ENCODE assay signal across 24 cellular contexts in genomic region chr3:45387171-45387570, GRCh38. TPM values are rescaled to one million over a fixed set of nuclear protein-coding genes. Genes with fewer than 3 reads are reported as not detected.
DNase-seq lines count a peak whose midpoint lies in the region; ATAC-seq and TF ChIP-seq lines count a peak whose summit lies in the region.
"Had no signal": no experiment of that assay in that cellular context is flagged by ENCODE, and none has a peak within 500 bp of the region (broad histone marks: within the 10 kb centered on the region; RNA-seq: fewer than 3 reads in every experiment).

No MANE protein-coding gene starts in this region.

- dilution Hi-C loops in IMR-90 (cut with HindIII; ENCODE audit: low sequenced_read_pairs, unreplicated experiment) = no loop called here

- no peaks in the 10 kb centered on the region for H3K9me3 Mint-ChIP-seq in CD8-positive, alpha-beta T cell
- H3K9me3 Mint-ChIP-seq in brain = peaks cover 0 to 3% (median 0%) of the 10 kb centered on the region in 5 experiments
- H3K9me3 Mint-ChIP-seq in nephron progenitor cell = no peaks in the 10 kb centered on the region
- H3K9me3 Mint-ChIP-seq: activated naive CD8-positive, alpha-beta T cell treated with anti-CD3 and anti-CD28 coated beads, Interleukin-2, amount 10 ng/mL, durations not matched to agents 7 days and 5 days; H9; natural killer cell treated with Interleukin-12 subunit alpha and Interleukin-12 subunit beta and Interleukin-15 and Interleukin-18, amount 100 ng/mL, for 72 hours; stimulated activated naive B cell treated with anti-CD40 and anti-IgM and Interleukin-4, amounts not matched to agents 10 μg/mL and 1 μg/mL and 100 μg/mL, for 72 hours had no signal

- no TSS peak for BruUV-seq in IMR-90 (replicated peaks; lab: Mats Ljungman, UMichigan)

- H3K27me3 Mint-ChIP-seq in CD8-positive, alpha-beta T cell (ENCODE audit: low read depth) = no peaks in the 10 kb centered on the region
- H3K27me3 Mint-ChIP-seq in brain = peaks cover 15% of the 10 kb centered on the region
- H3K27me3 Mint-ChIP-seq in nephron progenitor cell (ENCODE audit: low read depth, poor library complexity) = peaks cover 30% of the 10 kb centered on the region

- H3K4me2 ChIP-seq in IMR-90 (ENCODE audit: low read depth, low read length) = no peak overlapping the region

- TF ChIP-seq CTCF in CD8-positive, alpha-beta T cell (IDR thresholded peaks at IDR 0.05) = no peak
- no peak for TF ChIP-seq CTCF in IMR-90 (conservative IDR thresholded peaks at IDR 0.05; ENCODE audit: low read depth, low read length)
- TF ChIP-seq CTCF in brain (conservative IDR thresholded peaks at IDR 0.05) = no peak
- no peak for TF ChIP-seq CTCF in nephron progenitor cell (IDR thresholded peaks at IDR 0.05)
- no peak for TF ChIP-seq CTCF in tibial artery (IDR thresholded peaks at IDR 0.05)

- no peaks in the 10 kb centered on the region for H4K20me1 ChIP-seq in IMR-90 (ENCODE audit: insufficient read depth, low read length)

- H2AK5ac ChIP-seq in IMR-90 (ENCODE audit: low read depth, low read length) = no peak overlapping the region

- H3K27ac Mint-ChIP-seq in CD8-positive, alpha-beta T cell = no peak overlapping the region
- peak overlapping the region in 1 of 5 experiments; percentile 96 for H3K27ac Mint-ChIP-seq in brain
- H3K27ac Mint-ChIP-seq in nephron progenitor cell = no peak overlapping the region

- H3K36me3 ChIP-seq in CD8-positive, alpha-beta T cell (ENCODE audit: insufficient read depth, low read length) = no peaks in the 10 kb centered on the region
- H3K36me3 ChIP-seq in IMR-90 (ENCODE audit: control insufficient read depth, insufficient read depth, low read length) (no peaks in the 10 kb centered on the region), tibial artery (peaks cover 0 to 6% (median 5%) of the 10 kb centered on the region in 3 donors)
- H3K36me3 ChIP-seq: colonic mucosa had no signal

- DNase-seq in CD8-positive, alpha-beta T cell = no peak
- DNase-seq in IMR-90 (peak; percentile 24), nephron progenitor cell (no peak), tibial artery (no peak), NCI-H1048 (lab: John Stamatoyannopoulos, UW) (no peak), ACHN (no peak)
- DNase-seq: activated CD4-positive, alpha-beta T cell treated with anti-CD3 and anti-CD28 coated beads for 1 hour; activated naive CD8-positive, alpha-beta T cell treated with anti-CD3 and anti-CD28 coated beads, Interleukin-2, amount 10 ng/mL, durations not matched to agents 7 days and 5 days; activated T-cell treated with anti-CD3 and anti-CD28 coated beads, Interleukin-2, amount 50 U/mL, for 48 hours; body of pancreas; colonic mucosa; DMS53; glutamatergic neuron; H9; left cardiac atrium; NCI-H1694; NCI-H2171 treated with DMSO at 0.1 percent for 48 hours; NCI-H526 treated with DMSO at 0.1 percent for 48 hours; stimulated activated naive B cell treated with anti-CD40 and anti-IgM and Interleukin-4, amounts not matched to agents 10 μg/mL and 1 μg/mL and 100 μg/mL, for 72 hours; testis had no signal

- no peak overlapping the region for H3K27ac ChIP-seq in CD8-positive, alpha-beta T cell (ENCODE audit: low read depth, low read length)
- no peak overlapping the region for H3K27ac ChIP-seq in IMR-90 (ENCODE audit: insufficient read depth, low read length)
- H3K27ac ChIP-seq in tibial artery = no peak overlapping the region
- H3K27ac ChIP-seq: body of pancreas, colonic mucosa, testis had no signal

- no peaks in the 10 kb centered on the region for H3K27me3 ChIP-seq in CD8-positive, alpha-beta T cell (ENCODE audit: insufficient read depth, low read length)
- H3K27me3 ChIP-seq in IMR-90 (ENCODE audit: control insufficient read depth, insufficient read depth, low read length) (peaks cover 2% of the 10 kb centered on the region; the same call in 1 of the 2 replicates), tibial artery (no peaks in the 10 kb centered on the region)
- H3K27me3 ChIP-seq: body of pancreas, colonic mucosa, testis had no signal

- 0 out of 4 replicates have a peak overlapping the region, but pooled peaks of 1 of the 2 experiments have one; percentile 86 for H4K8ac ChIP-seq in IMR-90 (ENCODE audit: low read depth in 2 of 2, low read length in 2 of 2)

- no peak overlapping the region for H2BK15ac ChIP-seq in IMR-90 (ENCODE audit: low read depth, low read length)

- peaks cover 4% of the 10 kb centered on the region; the same call in 1 of the 2 replicates for H3K9me1 ChIP-seq in IMR-90 (ENCODE audit: insufficient read depth, low read length)

- no peak overlapping the region for H2BK120ac ChIP-seq in IMR-90 (ENCODE audit: low read depth, low read length)

- H4K91ac ChIP-seq in IMR-90 (ENCODE audit: insufficient read depth, low read depth, low read length) = no peak overlapping the region

- peaks cover 12 to 15% of the 10 kb centered on the region in 2 experiments for H3K79me1 ChIP-seq in IMR-90 (ENCODE audit: low read depth in 1 of 2, low read length in 2 of 2)

- no peak overlapping the region for H2BK20ac ChIP-seq in IMR-90 (ENCODE audit: low read depth, low read length)

- H3K56ac ChIP-seq in IMR-90 (ENCODE audit: extremely low read depth, insufficient read depth, low read length) = no peak overlapping the region

- H2AFZ ChIP-seq in IMR-90 (replicated peaks; ENCODE audit: low read length, poor library complexity) = no peak overlapping the region

- no peak overlapping the region for H3K4ac ChIP-seq in IMR-90 (ENCODE audit: low read depth, low read length)

- H4K5ac ChIP-seq in IMR-90 (ENCODE audit: low read depth, low read length) = no peak overlapping the region

- H3K9ac ChIP-seq in IMR-90 (ENCODE audit: low read depth, low read length) = no peak overlapping the region

- no peak overlapping the region for H2AK9ac ChIP-seq in IMR-90 (replicated peaks; ENCODE audit: low read depth, low read length, poor library complexity)

- H3K9me3 ChIP-seq in CD8-positive, alpha-beta T cell (ENCODE audit: low read length) = no peaks in the 10 kb centered on the region
- H3K9me3 ChIP-seq in IMR-90 (ENCODE audit: control insufficient read depth, insufficient read depth, low read length) = no peaks in the 10 kb centered on the region
- H3K9me3 ChIP-seq in tibial artery = no peaks in the 10 kb centered on the region
- H3K9me3 ChIP-seq: body of pancreas, colonic mucosa, testis had no signal

- H3K4me1 Mint-ChIP-seq in CD8-positive, alpha-beta T cell (ENCODE audit: low read depth) = peaks cover 23% of the 10 kb centered on the region
- H3K4me1 Mint-ChIP-seq in brain (peaks cover 36% of the 10 kb centered on the region), nephron progenitor cell (peaks cover 18% of the 10 kb centered on the region)

- TF ChIP-seq RAD21 in IMR-90 (IDR thresholded peaks at IDR 0.05; ENCODE audit: low read length) = no peak

- H3K4me1 ChIP-seq in CD8-positive, alpha-beta T cell (ENCODE audit: insufficient read depth, low read length) = peaks cover 15% of the 10 kb centered on the region
- H3K4me1 ChIP-seq in IMR-90 (ENCODE audit: control insufficient read depth, insufficient read depth, low read length) = peaks cover 6% of the 10 kb centered on the region; the same call in 1 of the 2 replicates
- peaks cover 0 to 14% (median 9%) of the 10 kb centered on the region in 4 donors for H3K4me1 ChIP-seq in tibial artery

- intact Hi-C loops in CD8-positive, alpha-beta T cell (cut with DNase I, micrococcal nuclease) = no loop called here
- intact Hi-C loops in IMR-90 (cut with micrococcal nuclease) (no loop called here), tibial artery (cut with DNase I; ENCODE audit: low total_unique reads) (no loop called here)

- in situ Hi-C loops in IMR-90 (cut with MboI; ENCODE audit: low sequenced_read_pairs) (no loop called here), ACHN (cut with HindIII; ENCODE audit: low pct_ligation_motif_present, low pct_unique_long_range_greater_than_20kb, low sequenced_read_pairs) (no loop called here)

- no peak for TF ChIP-seq POLR2A in IMR-90 (IDR thresholded peaks at IDR 0.05; ENCODE audit: low read depth, low read length)

- no CpG with 5 or more reads among the region's 3 CpGs for WGBS in IMR-90 (ENCODE audit: extremely low coverage in 2 of 2, insufficient read length in 1 of 2), 2 experiments

- H3K4me3 ChIP-seq in CD8-positive, alpha-beta T cell (ENCODE audit: low read depth, low read length) = no peak overlapping the region
- no peak overlapping the region for H3K4me3 ChIP-seq in IMR-90 (ENCODE audit: insufficient read depth, low read depth, low read length)
- H3K4me3 ChIP-seq in tibial artery = no peak overlapping the region
- H3K4me3 ChIP-seq: body of pancreas, colonic mucosa had no signal

- POLR2A ChIA-PET in CD8-positive, alpha-beta T cell (lab: Charles Lee) = no interaction called here
- POLR2A ChIA-PET in IMR-90 (lab: Charles Lee; ENCODE audit: unreplicated experiment) = no interaction called here

- H3K18ac ChIP-seq in IMR-90 (ENCODE audit: low read depth, low read length) = no peak overlapping the region

- H2BK5ac ChIP-seq in IMR-90 (ENCODE audit: low read depth, low read length, poor library complexity, severe bottlenecking) = no peak overlapping the region

- H3K36me3 Mint-ChIP-seq in CD8-positive, alpha-beta T cell = peaks cover 12% of the 10 kb centered on the region
- H3K36me3 Mint-ChIP-seq in brain (peaks cover 5% of the 10 kb centered on the region), nephron progenitor cell (ENCODE audit: low read depth) (peaks cover 6% of the 10 kb centered on the region)
- H3K36me3 Mint-ChIP-seq: activated naive CD8-positive, alpha-beta T cell treated with anti-CD3 and anti-CD28 coated beads, Interleukin-2, amount 10 ng/mL, durations not matched to agents 7 days and 5 days; natural killer cell treated with Interleukin-12 subunit alpha and Interleukin-12 subunit beta and Interleukin-15 and Interleukin-18, amount 100 ng/mL, for 72 hours; stimulated activated naive B cell treated with anti-CD40 and anti-IgM and Interleukin-4, amounts not matched to agents 10 μg/mL and 1 μg/mL and 100 μg/mL, for 72 hours had no signal

- CTCF ChIA-PET in CD8-positive, alpha-beta T cell (lab: Charles Lee) = interaction anchor here (1.2 kb wide), 1 partner anchor 349 kb away, joined by 3 read pairs; no protein-coding TSS in a partner anchor
- CTCF ChIA-PET in IMR-90 (lab: Yijun Ruan, JAX) = no interaction called here

- peak overlapping the region; percentile 99 for H3K4me3 Mint-ChIP-seq in CD8-positive, alpha-beta T cell
- H3K4me3 Mint-ChIP-seq in brain (peak overlapping the region in 4 of 5 experiments; percentile 98 to 99 (median 98)), nephron progenitor cell (peak overlapping the region; percentile 99)

- ATAC-seq in CD8-positive, alpha-beta T cell = no peak
- ATAC-seq in IMR-90 (ENCODE audit: low read depth) = no peak
- no peak for ATAC-seq in GM18870 (IDR thresholded peaks at IDR 0.05; ENCODE audit: unreplicated experiment)
- ATAC-seq: natural killer cell treated with Interleukin-12 subunit alpha and Interleukin-12 subunit beta and Interleukin-15 and Interleukin-18, amount 100 ng/mL, for 72 hours; Right ventricle myocardium inferior; stimulated activated naive B cell treated with anti-CD40 and anti-IgM and Interleukin-4, amounts not matched to agents 10 μg/mL and 1 μg/mL and 100 μg/mL, for 72 hours had no signal

- H3K23ac ChIP-seq in IMR-90 (ENCODE audit: low read depth, low read length) = no peak overlapping the region

- no peak overlapping the region for H3K14ac ChIP-seq in IMR-90 (replicated peaks; ENCODE audit: low read depth, low read length)

RNA-seq across cellular contexts. Expression of gene LARS2, which starts 1.2 kb away (rescaled TPM):
- total RNA-seq in CD8-positive, alpha-beta T cell = 10 to 100 TPM; 16.4 to 17.3 TPM
- total RNA-seq in IMR-90 (2012; rRNA removed) = 30.0 and 30.3 TPM in 2 replicates
- 14.8 and 17.0 TPM in 2 replicates for polyA plus RNA-seq in IMR-90 (2012; rRNA removed)
- polyA plus RNA-seq in IMR-90 (2012; cell fraction: cytosol; rRNA removed) = 9.3 and 18.9 TPM in 2 replicates
- 11.8 and 12.5 TPM in 2 replicates for polyA plus RNA-seq in IMR-90 (2012; cell fraction: nucleus; rRNA removed; ENCODE audit: low replicate concordance)
- 13.1 TPM for polyA plus RNA-seq in brain (ENCODE audit: insufficient read depth, low read depth, low replicate concordance)
